Comparison of ENCODE assay signal across 8 cellular contexts in the genomic region with DNA sequence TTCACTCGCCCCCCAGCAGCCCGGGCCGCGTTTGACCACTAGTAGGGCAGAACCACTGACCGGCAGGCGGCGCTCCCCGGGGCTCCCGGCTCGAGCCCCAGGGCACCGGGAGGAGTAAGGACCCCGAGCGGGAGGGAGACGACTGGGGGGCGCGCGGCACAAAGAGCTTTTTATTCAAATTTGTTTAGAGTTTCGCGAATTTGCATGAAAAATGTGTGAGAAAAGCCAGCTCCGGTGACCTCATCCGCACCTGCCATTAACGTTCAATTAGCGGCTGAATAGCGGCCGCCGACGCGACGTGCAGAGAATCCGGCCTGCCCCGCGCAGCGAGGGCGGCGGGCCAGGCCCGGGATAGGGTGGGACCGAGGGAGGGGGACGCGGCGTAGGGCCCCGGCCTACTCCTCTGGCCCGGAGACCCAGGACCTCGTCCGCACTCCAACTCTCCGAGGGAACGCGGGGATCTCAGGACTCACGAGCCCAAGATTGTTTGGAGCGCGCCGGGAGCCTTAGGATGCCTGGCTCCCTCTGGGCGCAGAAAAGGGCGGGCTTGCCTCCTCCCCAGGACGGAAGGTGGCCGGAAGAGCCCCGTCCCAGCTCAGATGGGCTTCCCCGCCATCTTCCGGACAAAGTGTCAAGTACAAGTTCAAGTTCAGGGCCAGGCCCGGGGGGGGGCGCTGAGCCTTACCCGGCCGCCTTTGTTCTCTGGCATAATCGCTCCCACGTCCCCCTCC.
DNase-seq lines count a peak whose midpoint lies in the region; ATAC-seq and TF ChIP-seq lines count a peak whose summit lies in the region.

No MANE protein-coding gene starts in this region.

- H3K4me3 Mint-ChIP-seq in stimulated activated effector memory CD8-positive, alpha-beta T cell treated with anti-CD3 and anti-CD28 coated beads, Interleukin-12 subunit alpha, Interleukin-12 subunit beta, amount 100 ng/mL, for 72 hours = peak overlapping the region; percentile 62

- ATAC-seq in GM18505 (IDR thresholded peaks at IDR 0.05; ENCODE audit: unreplicated experiment) (peak; percentile 57), HG03064 (IDR thresholded peaks at IDR 0.05; ENCODE audit: low read depth, unreplicated experiment) (peak; percentile 73)
- ATAC-seq in stimulated activated effector memory CD8-positive, alpha-beta T cell treated with anti-CD3 and anti-CD28 coated beads, Interleukin-12 subunit alpha, Interleukin-12 subunit beta, amount 100 ng/mL, for 72 hours = peak; percentile 80

- H3K36me3 Mint-ChIP-seq in stimulated activated effector memory CD8-positive, alpha-beta T cell treated with anti-CD3 and anti-CD28 coated beads, Interleukin-12 subunit alpha, Interleukin-12 subunit beta, amount 100 ng/mL, for 72 hours = no peaks in the 10 kb centered on the region

- no peaks in the 10 kb centered on the region for H3K9me3 Mint-ChIP-seq in stimulated activated effector memory CD8-positive, alpha-beta T cell treated with anti-CD3 and anti-CD28 coated beads, Interleukin-12 subunit alpha, Interleukin-12 subunit beta, amount 100 ng/mL, for 72 hours

- peak overlapping the region; percentile 29 for H3K27ac Mint-ChIP-seq in stimulated activated effector memory CD8-positive, alpha-beta T cell treated with anti-CD3 and anti-CD28 coated beads, Interleukin-12 subunit alpha, Interleukin-12 subunit beta, amount 100 ng/mL, for 72 hours

- peak overlapping the region; percentile 13 for H3K4me3 ChIP-seq in iPS-11a (ENCODE audit: low read depth, low read length)

- peak; percentile 42 for TF ChIP-seq POLR2A in GM18505 (IDR thresholded peaks at IDR 0.05; ENCODE audit: borderline replicate concordance, extremely low read depth, insufficient read depth, insufficient read length)

- no peaks in the 10 kb centered on the region for H3K4me1 Mint-ChIP-seq in stimulated activated effector memory CD8-positive, alpha-beta T cell treated with anti-CD3 and anti-CD28 coated beads, Interleukin-12 subunit alpha, Interleukin-12 subunit beta, amount 100 ng/mL, for 72 hours

- DNase-seq in AG20443 (ENCODE audit: low spot score) (peak; percentile 58), NCI-H524 (lab: John Stamatoyannopoulos, UW) (peak; percentile 70 to 89), anterior cingulate cortex (lab: John Stamatoyannopoulos, UW) (peak in 36 of 58 donors; percentile 14 to 75 (median 50)), LoVo (ENCODE audit: low spot score) (no peak)
- peak in 1 of 2 donors; percentile 63 for DNase-seq in stimulated activated effector memory CD8-positive, alpha-beta T cell treated with anti-CD3 and anti-CD28 coated beads, Interleukin-12 subunit alpha, Interleukin-12 subunit beta, amount 100 ng/mL, for 72 hours (ENCODE audit: low spot score in 2 of 2)
